In genomic region chr9:115013998-115014397, GRCh38 we compare ENCODE assay signal across 8 cellular contexts.
DNase-seq lines count a peak whose midpoint lies in the region; ATAC-seq and TF ChIP-seq lines count a peak whose summit lies in the region.

No MANE protein-coding gene starts in this region.

- TF ChIP-seq POLR2A in transverse colon (IDR thresholded peaks at IDR 0.05), result no peak

- TF ChIP-seq CTCF in CD14-positive monocyte (IDR thresholded peaks at IDR 0.05), result peak; percentile 84
- peak; percentile 76 for TF ChIP-seq CTCF in parathyroid adenoma (IDR thresholded peaks at IDR 0.05)
- peak; percentile 71 to 87 (median 79) for TF ChIP-seq CTCF in transverse colon (IDR thresholded peaks at IDR 0.05)

- H3K27me3 ChIP-seq in parathyroid adenoma (ENCODE audit: control insufficient read depth, insufficient read depth, low read length), result no peaks in the 10 kb centered on the region
- no peaks in the 10 kb centered on the region for H3K27me3 ChIP-seq in transverse colon

- H3K27me3 Mint-ChIP-seq in CD14-positive monocyte (ENCODE audit: low read depth in 3 of 3), result peaks cover 2 to 3% (median 3%) of the 10 kb centered on the region in 3 donors

- no peak overlapping the region for H3K4me3 Mint-ChIP-seq in CD14-positive monocyte

- H3K9ac ChIP-seq in parathyroid adenoma, result no peak overlapping the region

- H3K36me3 Mint-ChIP-seq in CD14-positive monocyte, result no peaks in the 10 kb centered on the region

- H3K27ac ChIP-seq in parathyroid adenoma, result no peak overlapping the region
- H3K27ac ChIP-seq in transverse colon, result no peak overlapping the region

- H3K4me1 Mint-ChIP-seq in CD14-positive monocyte, result peaks cover 50% of the 10 kb centered on the region

- 3% methylated on average over 3 of the region's 3 CpGs; no CpG with 5 or more reads in 1 of the 2 donors for WGBS in transverse colon (ENCODE audit: low coverage in 1 of 2), 2 donors

- H3K4me1 ChIP-seq in parathyroid adenoma (no peaks in the 10 kb centered on the region), transverse colon (peaks cover 0 to 6% (median 0%) of the 10 kb centered on the region in 4 donors)

- no peaks in the 10 kb centered on the region for H3K36me3 ChIP-seq in parathyroid adenoma (ENCODE audit: control insufficient read depth, insufficient read depth, low read length)
- no peaks in the 10 kb centered on the region for H3K36me3 ChIP-seq in transverse colon

- H3K79me2 ChIP-seq in parathyroid adenoma, result no peaks in the 10 kb centered on the region

- in situ Hi-C loops in SK-MEL-5 (cut with HindIII; ENCODE audit: low pct_unique_long_range_greater_than_20kb, low sequenced_read_pairs) (no loop called here), transverse colon (cut with MboI; ENCODE audit: low pct_ligation_motif_present in 1 of 4, low pct_unique_long_range_greater_than_20kb in 1 of 4, low sequenced_read_pairs in 3 of 4) (loop anchor here (5.0 to 25.0 kb wide), 9 partner anchors 102 to 609 kb away; no protein-coding TSS in a partner anchor)

- TF ChIP-seq EP300 in transverse colon (IDR thresholded peaks at IDR 0.05; ENCODE audit: low read depth), result no peak

- H3K4me3 ChIP-seq in parathyroid adenoma (ENCODE audit: low read depth, low read length) (no peak overlapping the region), transverse colon (no peak overlapping the region)

- intact Hi-C loops in CD14-positive monocyte (cut with micrococcal nuclease) (loop anchor here (2.0 to 10.0 kb wide), 2 partner anchors 99 to 275 kb away; no protein-coding TSS in a partner anchor), transverse colon (cut with DNase I; ENCODE audit: low total_unique reads) (loop anchor here (2.0 to 10.0 kb wide), 3 partner anchors 275 to 511 kb away; partner anchors contain the start of gene TEX48)

- H3K4me2 ChIP-seq in parathyroid adenoma (ENCODE audit: low read length), result no peak overlapping the region

- no peaks in the 10 kb centered on the region for H3K9me3 Mint-ChIP-seq in CD14-positive monocyte

- H3K27ac Mint-ChIP-seq in CD14-positive monocyte, result peak overlapping the region in 2 of 7 donors; percentile 4 to 71

- DNase-seq in CD14-positive monocyte (ENCODE audit: low spot score), result peak; percentile 80
- peak; percentile 66 for DNase-seq in MV-4-11 (lab: John Stamatoyannopoulos, UW)
- peak; percentile 82 for DNase-seq in SK-MEL-5 (ENCODE audit: low read depth, low spot score)
- peak; percentile 80 for DNase-seq in activated naive CD4-positive, alpha-beta T cell treated with Interleukin-2 at 50 U/mL for 16 hours
- DNase-seq in glomerular endothelial cell (ENCODE audit: extremely low read depth, low read depth, low spot score), result peak; percentile 27
- peak; percentile 76 for DNase-seq in transverse colon

- no peak overlapping the region for H2AFZ ChIP-seq in parathyroid adenoma

- H3K9me3 ChIP-seq in parathyroid adenoma (ENCODE audit: control insufficient read depth, low read length) (no peaks in the 10 kb centered on the region), transverse colon (no peaks in the 10 kb centered on the region)

- ATAC-seq in GM21381 (IDR thresholded peaks at IDR 0.05; ENCODE audit: unreplicated experiment), result peak; percentile 80

Comparison
In these comparisons a context has a peak if more than half of its experiments do, and no peak if none do; other contexts are left out.
1. DNase-seq: peak in every context shown above with its lines; median percentile 82 in SK-MEL-5; 80 in CD14-positive monocyte; 80 in activated naive CD4-positive, alpha-beta T cell treated with Interleukin-2 at 50 U/mL for 16 hours; 76 in transverse colon; 66 in MV-4-11; 27 in glomerular endothelial cell.